ENCODE assay signal across 7 cellular contexts in genomic region chr20:53583660-53584549, GRCh38. TPM values are rescaled to one million over a fixed set of nuclear protein-coding genes. Genes with fewer than 3 reads are reported as not detected.
DNase-seq lines count a peak whose midpoint lies in the region; ATAC-seq and TF ChIP-seq lines count a peak whose summit lies in the region.
"Not testable (repeated sequence)": the region's sequence is repeated elsewhere in the genome, so short reads cannot be mapped to it uniquely, and the experiment has no call there.

No MANE protein-coding gene starts in this region.

- not testable (repeated sequence) for H3K27me3 Mint-ChIP-seq in WTC11 (ENCODE audit: low read depth); endodermal cell (ENCODE audit: insufficient read depth); progenitor cell of endocrine pancreas

- H3K9me3 ChIP-seq in DND-41 (ENCODE audit: insufficient read depth, low read length, severe bottlenecking); MM.1S (replicated peaks; ENCODE audit: insufficient read depth, low read length); endodermal cell (ENCODE audit: control insufficient read depth, low read length); left lung: not testable (repeated sequence)

- H3K36me3 Mint-ChIP-seq in WTC11: peaks cover 30% of the 10 kb centered on the region
- H3K36me3 Mint-ChIP-seq in activated naive CD4-positive, alpha-beta T cell treated with anti-CD3 and anti-CD28 coated beads, Interleukin-2, amount 50 U/mL, for 72 hours: peaks cover 30 to 40% of the 10 kb centered on the region in 2 donors
- peaks cover 33% of the 10 kb centered on the region for H3K36me3 Mint-ChIP-seq in endodermal cell (ENCODE audit: low read depth)
- H3K36me3 Mint-ChIP-seq in progenitor cell of endocrine pancreas (ENCODE audit: insufficient read depth): peaks cover 14% of the 10 kb centered on the region

- not testable (repeated sequence) for H3K9me2 ChIP-seq in MM.1S (replicated peaks; ENCODE audit: insufficient read depth, low read length)

- H3K4me2 ChIP-seq in DND-41 (ENCODE audit: insufficient read depth, low read length): not testable (repeated sequence)
- H3K4me2 ChIP-seq in MM.1S (ENCODE audit: low read depth, low read length): peak overlapping the region; percentile 84; the same call in 1 of the 2 replicates

- H3K79me2 ChIP-seq in DND-41 (ENCODE audit: insufficient read depth, low read length): peaks cover 99% of the 10 kb centered on the region
- H3K79me2 ChIP-seq in MM.1S (ENCODE audit: low read length): peaks cover 99% of the 10 kb centered on the region

- POLR2A ChIA-PET in WTC11 (lab: Charles Lee): not testable (repeated sequence)

- not testable (repeated sequence) for H3K27me3 ChIP-seq in DND-41 (ENCODE audit: insufficient read depth, low read length, poor library complexity); MM.1S (replicated peaks; ENCODE audit: insufficient read depth, low read length); endodermal cell (ENCODE audit: control insufficient read depth, insufficient read depth, low read length, poor library complexity, severe bottlenecking); left lung

- H3K36me3 ChIP-seq in DND-41 (ENCODE audit: insufficient read depth, low read length): peaks cover 43% of the 10 kb centered on the region
- peaks cover 28% of the 10 kb centered on the region for H3K36me3 ChIP-seq in MM.1S (replicated peaks; ENCODE audit: insufficient read depth, low read length)
- H3K36me3 ChIP-seq in endodermal cell (ENCODE audit: control insufficient read depth, insufficient read depth, low read length): peaks cover 41% of the 10 kb centered on the region
- H3K36me3 ChIP-seq in left lung: peaks cover 0 to 18% of the 10 kb centered on the region in 2 donors

- peaks cover 50% of the 10 kb centered on the region for H4K20me1 ChIP-seq in DND-41 (ENCODE audit: insufficient read depth, low read length)
- not testable (repeated sequence) for H4K20me1 ChIP-seq in MM.1S (ENCODE audit: insufficient read depth, low read length)

- not testable (repeated sequence) for H3K9me3 Mint-ChIP-seq in WTC11; activated naive CD4-positive, alpha-beta T cell treated with anti-CD3 and anti-CD28 coated beads, Interleukin-2, amount 50 U/mL, for 72 hours; endodermal cell; progenitor cell of endocrine pancreas (ENCODE audit: low read depth)

- not testable (repeated sequence) for H3K9ac ChIP-seq in DND-41 (ENCODE audit: low read depth, low read length); endodermal cell (ENCODE audit: extremely low read depth, low read length, poor library complexity, severe bottlenecking)
- peak overlapping the region; percentile 85 for H3K9ac ChIP-seq in MM.1S (ENCODE audit: low read length)

- ATAC-seq in DND-41 (ENCODE audit: insufficient read depth, low read depth); activated naive CD4-positive, alpha-beta T cell treated with anti-CD3 and anti-CD28 coated beads, Interleukin-2, amount 50 U/mL, for 72 hours; left lung: not testable (repeated sequence)
- ATAC-seq in WTC11: peak; percentile 41

- CTCF ChIA-PET in WTC11 (lab: Charles Lee): interaction anchor here (0.5 kb wide), 1 partner anchor 388 kb away, joined by 5 read pairs; no protein-coding TSS in a partner anchor

- 37% methylated on average over 3 of the region's 3 CpGs; no CpG with 5 or more reads in 1 of the 2 experiments for WGBS in endodermal cell (ENCODE audit: insufficient coverage in 1 of 2, insufficient read length in 1 of 2), 2 experiments

- peak overlapping the region; percentile 87 for H3K27ac Mint-ChIP-seq in WTC11
- peak overlapping the region; percentile 72 to 98 for H3K27ac Mint-ChIP-seq in activated naive CD4-positive, alpha-beta T cell treated with anti-CD3 and anti-CD28 coated beads, Interleukin-2, amount 50 U/mL, for 72 hours
- H3K27ac Mint-ChIP-seq in endodermal cell: peak overlapping the region; percentile 66
- H3K27ac Mint-ChIP-seq in progenitor cell of endocrine pancreas: peak overlapping the region; percentile 88

- H3K4me1 Mint-ChIP-seq in WTC11: peaks cover 85% of the 10 kb centered on the region
- H3K4me1 Mint-ChIP-seq in endodermal cell: peaks cover 75% of the 10 kb centered on the region
- peaks cover 57% of the 10 kb centered on the region for H3K4me1 Mint-ChIP-seq in progenitor cell of endocrine pancreas (ENCODE audit: low read depth)

- not testable (repeated sequence) for H2AFZ ChIP-seq in DND-41 (ENCODE audit: low read depth, low read length); MM.1S (ENCODE audit: low read length)

- DNase-seq in DND-41: peak; percentile 3
- DNase-seq in MM.1S; WTC11 (ENCODE audit: low spot score); activated naive CD4-positive, alpha-beta T cell treated with anti-CD3 and anti-CD28 coated beads, Interleukin-2, amount 50 U/mL, for 72 hours (ENCODE audit: low spot score in 2 of 2); endodermal cell; left lung; progenitor cell of endocrine pancreas (ENCODE audit: low spot score, unreplicated experiment): not testable (repeated sequence)

- intact Hi-C loops in left lung (cut with DNase I): not testable (repeated sequence)

- not testable (repeated sequence) for H3K27ac ChIP-seq in DND-41 (ENCODE audit: low read length)
- H3K27ac ChIP-seq in MM.1S (ENCODE audit: low read length): peak overlapping the region; percentile 92; the same call in 1 of the 2 replicates
- peak overlapping the region; percentile 58 for H3K27ac ChIP-seq in endodermal cell (ENCODE audit: low read depth, low read length)
- peak overlapping the region; percentile 62 to 87 for H3K27ac ChIP-seq in left lung

- peak overlapping the region; percentile 18; the same call in 1 of the 2 replicates for H3K4me3 Mint-ChIP-seq in WTC11
- peak overlapping the region; percentile 26 for H3K4me3 Mint-ChIP-seq in endodermal cell
- H3K4me3 Mint-ChIP-seq in progenitor cell of endocrine pancreas (ENCODE audit: low read depth): peak overlapping the region; percentile 9

- TF ChIP-seq CTCF in DND-41 (IDR thresholded peaks at IDR 0.05; ENCODE audit: borderline replicate concordance, extremely low read depth, low read length, poor library complexity, severe bottlenecking); MM.1S (IDR thresholded peaks at IDR 0.05; ENCODE audit: low read length); WTC11 (IDR thresholded peaks at IDR 0.05); endodermal cell (conservative IDR thresholded peaks at IDR 0.05); left lung (IDR thresholded peaks at IDR 0.05); progenitor cell of endocrine pancreas (IDR thresholded peaks at IDR 0.05; ENCODE audit: unreplicated experiment): not testable (repeated sequence)

- not testable (repeated sequence) for H3K4me3 ChIP-seq in DND-41 (ENCODE audit: low read depth in 1 of 2, low read length in 2 of 2); left lung
- H3K4me3 ChIP-seq in MM.1S (ENCODE audit: low read length): peak overlapping the region; percentile 70; the same call in 1 of the 2 replicates
- H3K4me3 ChIP-seq in endodermal cell (ENCODE audit: low read length): peak overlapping the region; percentile 49

- H3K4me1 ChIP-seq in DND-41 (ENCODE audit: insufficient read depth, low read length) (peaks cover 68% of the 10 kb centered on the region), endodermal cell (ENCODE audit: control insufficient read depth, insufficient read depth, low read length) (peaks cover 28% of the 10 kb centered on the region), left lung (peaks cover 17 to 90% of the 10 kb centered on the region in 2 donors)
- H3K4me1 ChIP-seq in MM.1S (ENCODE audit: low read length): not testable (repeated sequence)

- peaks cover 55% of the 10 kb centered on the region for H3F3A ChIP-seq in MM.1S (ENCODE audit: insufficient read depth, low read length)

TF ChIP-seq in WTC11, 78 proteins besides CTCF, POLR2A, EP300 and RAD21:
- peak; percentile 83 for TF ChIP-seq GABPB1 (CRISPR knock-in tag; IDR thresholded peaks at IDR 0.05)

RNA-seq across cellular contexts. Expression of gene ZNF217, which starts 9.7 kb away (rescaled TPM):
- 75.6 to 84.0 TPM (median 77.7 TPM) in 3 replicates for total RNA-seq in WTC11 (2021)
- total RNA-seq in activated naive CD4-positive, alpha-beta T cell treated with anti-CD3 and anti-CD28 coated beads, Interleukin-2, amount 50 U/mL, for 72 hours: 10 to 100 TPM; 58.6 to 62.0 TPM
- 100 to 1,000 TPM; 100 to 123 TPM for total RNA-seq in endodermal cell
- polyA plus RNA-seq in endodermal cell (2013, experiment 1 of 2): 45.7 TPM
- 46.1 TPM for polyA plus RNA-seq in endodermal cell (2013, experiment 2 of 2)
- total RNA-seq in left lung: 10 to 100 TPM; 23.6 to 35.4 TPM
- total RNA-seq in progenitor cell of endocrine pancreas: 68.4 and 76.3 TPM in 2 replicates
